8 cellular contexts compared by ENCODE assay signal in the genomic region with DNA sequence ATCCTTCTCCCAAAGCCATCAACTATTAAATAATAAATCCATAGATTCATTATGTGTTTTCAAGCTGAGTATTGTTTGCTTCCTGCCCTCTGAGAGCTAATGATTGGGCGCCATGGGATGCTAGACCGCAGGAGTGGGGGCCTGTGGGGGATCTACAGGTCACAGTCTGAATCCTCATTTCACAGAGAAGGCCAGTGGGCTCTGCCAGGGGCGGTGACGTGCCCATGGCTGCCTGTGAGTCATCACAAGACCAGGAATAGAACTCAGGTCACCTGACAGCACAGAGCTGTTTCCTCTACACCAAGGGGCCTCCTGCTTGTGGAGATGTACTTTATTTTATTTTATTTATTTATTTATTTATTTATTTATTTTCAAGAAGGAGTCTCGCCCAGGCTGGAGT. TPM values are rescaled to one million over a fixed set of nuclear protein-coding genes. Genes with fewer than 3 reads are reported as not detected.
DNase-seq lines count a peak whose midpoint lies in the region; ATAC-seq and TF ChIP-seq lines count a peak whose summit lies in the region.

No MANE protein-coding gene starts in this region.

- H3K4me3 Mint-ChIP-seq in CD8-positive, alpha-beta T cell = peak overlapping the region; percentile 76
- no peak overlapping the region for H3K4me3 Mint-ChIP-seq in nephron progenitor cell

- intact Hi-C loops in CD8-positive, alpha-beta T cell (cut with DNase I, micrococcal nuclease) = no loop called here
- intact Hi-C loops in vagina (cut with DNase I) = no loop called here

- no peak for TF ChIP-seq CTCF in CD8-positive, alpha-beta T cell (IDR thresholded peaks at IDR 0.05)
- TF ChIP-seq CTCF in nephron progenitor cell (IDR thresholded peaks at IDR 0.05) (no peak), vagina (IDR thresholded peaks at IDR 0.05) (no peak)

- TF ChIP-seq POLR2A in vagina (IDR thresholded peaks at IDR 0.05) = no peak

- peak overlapping the region; percentile 94 for H3K27ac Mint-ChIP-seq in CD8-positive, alpha-beta T cell
- H3K27ac Mint-ChIP-seq in nephron progenitor cell = peak overlapping the region; percentile 39

- peak in 5 of 7 experiments; percentile 21 to 65 (median 53) for DNase-seq in CD8-positive, alpha-beta T cell
- DNase-seq in LHCN-M2 (ENCODE audit: low read depth) (peak; percentile 84), nephron progenitor cell (no peak), vagina (ENCODE audit: extremely low spot score in 2 of 2) (peak in 1 of 2 donors; percentile 97), HPDE6-E6E7 (ENCODE audit: extremely low spot score) (no peak)
- peak; percentile 42 to 51 for DNase-seq in activated CD4-positive, alpha-beta T cell treated with anti-CD3 and anti-CD28 coated beads, Interleukin-2, amount 50 U/mL, for 4 hours

- no peaks in the 10 kb centered on the region for H3K36me3 ChIP-seq in CD8-positive, alpha-beta T cell (ENCODE audit: insufficient read depth, low read length)
- H3K36me3 ChIP-seq in esophagus (ENCODE audit: control insufficient read depth in 2 of 2, insufficient read depth in 2 of 2, low read length in 1 of 2) (no peaks in the 10 kb centered on the region), vagina (no peaks in the 10 kb centered on the region)

- no peaks in the 10 kb centered on the region for H3K27me3 Mint-ChIP-seq in CD8-positive, alpha-beta T cell (ENCODE audit: low read depth)
- H3K27me3 Mint-ChIP-seq in nephron progenitor cell (ENCODE audit: low read depth, poor library complexity) = peaks cover 8% of the 10 kb centered on the region

- H3K27me3 ChIP-seq in CD8-positive, alpha-beta T cell (ENCODE audit: insufficient read depth, low read length) = no peaks in the 10 kb centered on the region
- H3K27me3 ChIP-seq in esophagus (ENCODE audit: control insufficient read depth in 1 of 2, insufficient read depth in 2 of 2, low read length in 2 of 2) (no peaks in the 10 kb centered on the region), vagina (no peaks in the 10 kb centered on the region)

- ATAC-seq in CD8-positive, alpha-beta T cell = peak; percentile 71
- no peak for ATAC-seq in GM19467 (IDR thresholded peaks at IDR 0.05; ENCODE audit: unreplicated experiment)

- no peaks in the 10 kb centered on the region for H3K9me3 Mint-ChIP-seq in CD8-positive, alpha-beta T cell
- H3K9me3 Mint-ChIP-seq in nephron progenitor cell = peaks cover 4% of the 10 kb centered on the region

- peaks cover 68% of the 10 kb centered on the region for H3K4me1 Mint-ChIP-seq in CD8-positive, alpha-beta T cell (ENCODE audit: low read depth)
- H3K4me1 Mint-ChIP-seq in nephron progenitor cell = peaks cover 30% of the 10 kb centered on the region

- H3K4me1 ChIP-seq in CD8-positive, alpha-beta T cell (ENCODE audit: insufficient read depth, low read length) = peaks cover 60% of the 10 kb centered on the region
- H3K4me1 ChIP-seq in esophagus (ENCODE audit: control insufficient read depth in 2 of 2, insufficient read depth in 2 of 2, low read length in 1 of 2) (peaks cover 13 to 46% of the 10 kb centered on the region in 2 donors), vagina (peaks cover 90% of the 10 kb centered on the region)

- POLR2A ChIA-PET in CD8-positive, alpha-beta T cell (lab: Charles Lee) = interaction anchor here (1.0 to 2.8 kb wide), 6 partner anchors 8 to 265 kb away, joined by 3 to 20 read pairs (median 6); partner anchors contain the start of gene IL6R

- CTCF ChIA-PET in CD8-positive, alpha-beta T cell (lab: Charles Lee) = interaction anchor here (0.8 to 2.7 kb wide), 9 partner anchors 10 to 85 kb away, joined by 3 to 11 read pairs (median 5); partner anchors contain the start of gene IL6R

- peak overlapping the region; percentile 46 for H3K27ac ChIP-seq in CD8-positive, alpha-beta T cell (ENCODE audit: low read depth, low read length)
- peak overlapping the region; percentile 84 to 97 for H3K27ac ChIP-seq in esophagus (ENCODE audit: low read depth in 2 of 2, low read length in 1 of 2)
- H3K27ac ChIP-seq in vagina = peak overlapping the region; percentile 98

- no peaks in the 10 kb centered on the region for H3K9me3 ChIP-seq in CD8-positive, alpha-beta T cell (ENCODE audit: low read length)
- no peaks in the 10 kb centered on the region for H3K9me3 ChIP-seq in esophagus (ENCODE audit: control insufficient read depth in 2 of 2, insufficient read depth in 1 of 2, low read depth in 1 of 2, low read length in 1 of 2)
- no peaks in the 10 kb centered on the region for H3K9me3 ChIP-seq in vagina

- peaks cover 10% of the 10 kb centered on the region for H3K36me3 Mint-ChIP-seq in CD8-positive, alpha-beta T cell
- no peaks in the 10 kb centered on the region for H3K36me3 Mint-ChIP-seq in nephron progenitor cell (ENCODE audit: low read depth)

- peak overlapping the region; percentile 39 for H3K4me3 ChIP-seq in CD8-positive, alpha-beta T cell (ENCODE audit: low read depth, low read length)
- no peak overlapping the region for H3K4me3 ChIP-seq in esophagus (ENCODE audit: low read depth in 1 of 2, low read length in 2 of 2)
- peak overlapping the region in 1 of 2 donors; percentile 25 for H3K4me3 ChIP-seq in vagina

- 35 to 44% methylated on average over 5 of the region's 5 CpGs for WGBS in esophagus, 2 donors

RNA-seq across cellular contexts. Expression of gene IL6R, which starts 15.0 kb away (rescaled TPM):
- total RNA-seq in CD8-positive, alpha-beta T cell = 10 to 100 TPM in 1 of 2 experiments, 1 to 10 TPM in 1; 10.0 to 12.0 TPM
- total RNA-seq in LHCN-M2 (2014; rRNA removed) (0.19 and 0.40 TPM in 2 replicates), vagina (50.8 TPM)
- polyA plus RNA-seq in LHCN-M2 (2012) = 0.34 TPM
- 1 to 10 TPM; 2.7 to 3.4 TPM for polyA plus RNA-seq in esophagus

Comparison
In these comparisons a context has a peak if more than half of its experiments do, and no peak if none do; other contexts are left out.
1. DNase-seq: peak in CD8-positive, alpha-beta T cell (5 of 7), LHCN-M2 (single experiment) and activated CD4-positive, alpha-beta T cell treated with anti-CD3 and anti-CD28 coated beads, Interleukin-2, amount 50 U/mL, for 4 hours (2 of 2); none in nephron progenitor cell (single experiment) and HPDE6-E6E7 (single experiment).
2. H3K27ac ChIP-seq: peak in every context shown above with its lines; median percentile 98 in vagina; 90 in esophagus; 46 in CD8-positive, alpha-beta T cell.